ENCODE assay signal across 3 cellular contexts in genomic region chr19:4086336-4086953, GRCh38.
TF ChIP-seq lines count a peak whose summit lies in the region.

No MANE protein-coding gene starts in this region.

TF ChIP-seq in SK-N-SH treated with all-trans-retinoic acid at 6 μM for 48 hours, 23 proteins besides CTCF, POLR2A, EP300 and RAD21 (continued from another document):
- TF ChIP-seq PPARA (CRISPR knock-in tag; IDR thresholded peaks at IDR 0.05; ENCODE audit: borderline replicate concordance) = no peak

TF ChIP-seq in SK-N-SH, 30 proteins besides CTCF, POLR2A, EP300 and RAD21 (continued from another document):
- TF ChIP-seq USF2 (IDR thresholded peaks at IDR 0.05; ENCODE audit: borderline replicate concordance, low read depth, low read length) (no peak), MAX (IDR thresholded peaks at IDR 0.05; ENCODE audit: low read depth) (no peak), FOXJ3 (CRISPR knock-in tag; IDR thresholded peaks at IDR 0.05) (no peak), SIN3A (IDR thresholded peaks at IDR 0.05; ENCODE audit: borderline replicate concordance, low read depth, low read length) (no peak), USF1 (IDR thresholded peaks at IDR 0.05; ENCODE audit: borderline replicate concordance, low read depth) (no peak), TAF1 (IDR thresholded peaks at IDR 0.05; ENCODE audit: borderline replicate concordance, low read depth, low read length) (no peak), TEAD4 (IDR thresholded peaks at IDR 0.05; ENCODE audit: borderline replicate concordance, insufficient read depth) (no peak), JUND (IDR thresholded peaks at IDR 0.05) (no peak), GATA2 (CRISPR knock-in tag; IDR thresholded peaks at IDR 0.05) (no peak), ZBTB33 (IDR thresholded peaks at IDR 0.05; ENCODE audit: borderline replicate concordance, low read depth) (no peak), IRF3 (IDR thresholded peaks at IDR 0.05; ENCODE audit: low read depth, low read length) (no peak), MXI1 (IDR thresholded peaks at IDR 0.05; ENCODE audit: low read depth, low read length) (no peak), EZH2phosphoT487 (IDR thresholded peaks at IDR 0.05; ENCODE audit: borderline replicate concordance, low read depth) (no peak), RXRA (IDR thresholded peaks at IDR 0.05; ENCODE audit: borderline replicate concordance, low read depth) (no peak), SMC3 (IDR thresholded peaks at IDR 0.05; ENCODE audit: low read depth, low read length) (no peak), PBX3 (IDR thresholded peaks at IDR 0.05) (no peak), NFIC (IDR thresholded peaks at IDR 0.05; ENCODE audit: borderline replicate concordance) (no peak)

TF ChIP-seq in HEK293, 187 proteins besides CTCF, POLR2A, EP300 and RAD21 (continued from another document):
- TF ChIP-seq ZBTB10 (tag by site-specific recombination; IDR thresholded peaks at IDR 0.05) (no peak), EGR2 (tag by site-specific recombination; IDR thresholded peaks at IDR 0.05; ENCODE audit: low read depth) (no peak), MYNN (tag by site-specific recombination; IDR thresholded peaks at IDR 0.05; ENCODE audit: borderline replicate concordance) (no peak), ZNF302 (tag by site-specific recombination; IDR thresholded peaks at IDR 0.05; ENCODE audit: low read depth) (no peak), ZNF596 (tag by site-specific recombination; IDR thresholded peaks at IDR 0.05) (no peak), ZNF19 (tag by site-specific recombination; IDR thresholded peaks at IDR 0.05; ENCODE audit: low read depth) (no peak), ZNF404 (tag by site-specific recombination; IDR thresholded peaks at IDR 0.05) (no peak), KLF8 (tag by site-specific recombination; IDR thresholded peaks at IDR 0.05) (0 out of 2 replicates have a peak, but pooled peaks have one; percentile 21), ZBTB20 (tag by site-specific recombination; IDR thresholded peaks at IDR 0.05) (no peak), ZNF26 (tag by site-specific recombination; IDR thresholded peaks at IDR 0.05) (no peak), ZNF223 (tag by site-specific recombination; IDR thresholded peaks at IDR 0.05) (no peak), PATZ1 (tag by site-specific recombination; IDR thresholded peaks at IDR 0.05) (no peak; the same call in 1 of the 2 replicates), ZNF704 (tag by site-specific recombination; IDR thresholded peaks at IDR 0.05) (no peak), ZNF830 (tag by site-specific recombination; IDR thresholded peaks at IDR 0.05; ENCODE audit: low read depth) (no peak), ZNF600 (tag by site-specific recombination; IDR thresholded peaks at IDR 0.05) (peak; percentile 44; the same call in 1 of the 2 replicates), ZNF544 (tag by site-specific recombination; IDR thresholded peaks at IDR 0.05) (no peak), ZNF626 (tag by site-specific recombination; IDR thresholded peaks at IDR 0.05) (no peak), GLIS1 (tag by site-specific recombination; IDR thresholded peaks at IDR 0.05) (0 out of 2 replicates have a peak, but pooled peaks have one; percentile 22), ZFP37 (tag by site-specific recombination; IDR thresholded peaks at IDR 0.05) (no peak), ZBTB26 (tag by site-specific recombination; optimal IDR thresholded peaks at IDR 0.05) (no peak), ZNF362 (tag by site-specific recombination; IDR thresholded peaks at IDR 0.05) (no peak), ZSCAN5A (tag by site-specific recombination; IDR thresholded peaks at IDR 0.05) (no peak), TSHZ1 (tag by site-specific recombination; IDR thresholded peaks at IDR 0.05; ENCODE audit: borderline replicate concordance) (no peak), ZNF155 (tag by site-specific recombination; IDR thresholded peaks at IDR 0.05) (no peak), KLF9 (tag by site-specific recombination; IDR thresholded peaks at IDR 0.05; ENCODE audit: low read depth) (peak; percentile 40; the same call in 1 of the 2 replicates), PRDM10 (tag by site-specific recombination; IDR thresholded peaks at IDR 0.05) (no peak), ZNF701 (tag by site-specific recombination; IDR thresholded peaks at IDR 0.05) (no peak), ZNF292 (tag by site-specific recombination; IDR thresholded peaks at IDR 0.05; ENCODE audit: borderline replicate concordance, low read depth) (no peak)
